Comparison of ENCODE assay signal across 20 cellular contexts in the genomic region with DNA sequence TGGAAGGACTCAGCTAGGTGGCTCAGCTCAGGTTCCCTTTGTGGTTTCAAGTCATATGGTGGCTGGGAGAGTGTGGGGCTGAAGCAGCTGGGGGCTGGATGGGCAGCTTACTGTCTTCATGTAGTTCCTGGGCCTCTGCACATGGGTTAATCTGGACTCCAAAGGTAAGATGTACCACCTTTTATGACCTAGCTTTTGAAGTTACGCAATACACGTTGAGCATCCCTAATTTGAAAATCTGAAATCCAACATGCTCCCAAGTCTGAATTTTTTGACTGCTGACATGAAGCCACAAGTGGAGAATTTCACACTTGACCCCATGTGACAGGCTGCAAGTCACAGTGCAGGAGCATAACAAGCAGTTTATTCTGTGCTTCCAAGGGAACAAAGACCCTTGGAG.
DNase-seq lines count a peak whose midpoint lies in the region; ATAC-seq, FAIRE-seq and TF ChIP-seq lines count a peak whose summit lies in the region.
"Had no signal": no experiment of that assay in that cellular context is flagged by ENCODE, and none has a peak within 500 bp of the region (broad histone marks: within the 10 kb centered on the region; RNA-seq: fewer than 3 reads in every experiment).

No MANE protein-coding gene starts in this region.

- intact Hi-C loops in HepG2 (cut with micrococcal nuclease; ENCODE audit: unreplicated experiment) = no loop called here
- intact Hi-C loops in right lobe of liver (cut with DNase I) = no loop called here
- intact Hi-C loops in K562 (cut with micrococcal nuclease) = no loop called here

- CTCF ChIA-PET in HepG2 (lab: Yijun Ruan, JAX; ENCODE audit: low intra/inter-chr PET ratio, low total read pairs) (no interaction called here), K562 (lab: Yijun Ruan, JAX; ENCODE audit: low intra/inter-chr PET ratio) (no interaction called here)

- H3K4me2 ChIP-seq in HepG2 (ENCODE audit: low read depth, low read length) = no peak overlapping the region
- H3K4me2 ChIP-seq in K562 (ENCODE audit: insufficient read depth, low read length) = no peak overlapping the region
- H3K4me2 ChIP-seq in neuronal stem cell (ENCODE audit: insufficient read depth, low read length, poor library complexity, severe bottlenecking) = no peak overlapping the region
- H3K4me2 ChIP-seq: A549; BLaER1 treated with 17β-estradiol and CSF1 and Interleukin-3, amounts not matched to agents 10 nM and 100 nM had no signal

- H3K9me1 ChIP-seq in K562 (ENCODE audit: control insufficient read depth, insufficient read depth, low read length) = no peaks in the 10 kb centered on the region

- H3K79me2 ChIP-seq in HepG2 (ENCODE audit: insufficient read depth, low read length) = no peaks in the 10 kb centered on the region
- H3K79me2 ChIP-seq in K562 (ENCODE audit: control insufficient read depth, insufficient read depth, low read length) = no peaks in the 10 kb centered on the region

- TF ChIP-seq EP300 in HepG2 (IDR thresholded peaks at IDR 0.05; ENCODE audit: low read depth in 2 of 2, low read length in 2 of 2) = no peak
- no peak for TF ChIP-seq EP300 in HepG2 (CRISPR knock-in tag; IDR thresholded peaks at IDR 0.05; ENCODE audit: borderline replicate concordance)
- no peak for TF ChIP-seq EP300 in K562 (IDR thresholded peaks at IDR 0.05; ENCODE audit: low read length)

- WGBS in HepG2 (ENCODE audit: low lambda C conversion rate) = 58% methylated on average over 2 of the region's 2 CpGs
- 69% methylated on average over 2 of the region's 2 CpGs for WGBS in right lobe of liver (ENCODE audit: insufficient coverage, low coverage, low lambda C conversion rate, missing lambda C conversion rate)
- 0% methylated on average over 2 of the region's 2 CpGs for whole genome bisulfite sequencing in K562 (ENCODE audit: insufficient coverage, low coverage, missing lambda C conversion rate)
- WGBS in neuronal stem cell (ENCODE audit: extremely low coverage in 2 of 2, insufficient read length in 2 of 2, insufficient replicate concordance in 1 of 2), 2 donors = no CpG with 5 or more reads among the region's 2 CpGs

- DNase-seq in HepG2 (ENCODE audit: low spot score) (no peak), right lobe of liver (no peak), K562 (ENCODE audit: extremely low read depth in 1 of 4, low spot score in 3 of 4) (no peak), neuronal stem cell (ENCODE audit: low spot score) (no peak), NCI-H146 (lab: John Stamatoyannopoulos, UW) (no peak)
- DNase-seq: AML-193; Caco-2; Calu3; CD4-positive, alpha-beta T cell; CD8-positive, alpha-beta T cell; DMS79 treated with DMSO at 0.1 percent for 48 hours; GF-D8 had no signal

- in situ Hi-C loops in HepG2 (cut with HindIII; ENCODE audit: extremely low pct_ligation_motif_present, low pct_unique_long_range_greater_than_20kb) = no loop called here
- in situ Hi-C loops in K562 (cut with MboI) = no loop called here

- no peak overlapping the region for H2BK120ac ChIP-seq in neuronal stem cell (ENCODE audit: low read depth, low read length)

- no peaks in the 10 kb centered on the region for H3K27me3 ChIP-seq in HepG2 (ENCODE audit: control insufficient read depth in 1 of 2, insufficient read depth in 2 of 2, low read length in 2 of 2)
- no peaks in the 10 kb centered on the region for H3K27me3 ChIP-seq in right lobe of liver
- no peaks in the 10 kb centered on the region for H3K27me3 ChIP-seq in K562 (ENCODE audit: control insufficient read depth in 2 of 2, insufficient read depth in 2 of 2, low read length in 2 of 2)
- no peaks in the 10 kb centered on the region for H3K27me3 ChIP-seq in neuronal stem cell (ENCODE audit: control insufficient read depth in 3 of 3, insufficient read depth in 3 of 3, low read depth in 1 of 3, low read length in 3 of 3)
- H3K27me3 ChIP-seq: BLaER1 treated with 17β-estradiol and CSF1 and Interleukin-3, amounts not matched to agents 10 nM and 100 nM had no signal

- no peak overlapping the region for H4K8ac ChIP-seq in neuronal stem cell (ENCODE audit: low read depth, low read length)

- H3K27ac ChIP-seq in HepG2 (ENCODE audit: extremely low read length, insufficient read depth, low read length) = no peak overlapping the region
- no peak overlapping the region for H3K27ac ChIP-seq in right lobe of liver
- no peak overlapping the region for H3K27ac ChIP-seq in K562 (ENCODE audit: extremely low read depth, low read depth, low read length)
- H3K27ac ChIP-seq in neuronal stem cell (replicated peaks; ENCODE audit: low read length) = no peak overlapping the region
- H3K27ac ChIP-seq: 22Rv1; A549; BLaER1 treated with 17β-estradiol and CSF1 and Interleukin-3, amounts not matched to agents 10 nM and 100 nM; C4-2B had no signal

- H2BK15ac ChIP-seq in neuronal stem cell (ENCODE audit: low read length) = no peak overlapping the region

- TF ChIP-seq POLR2A in HepG2 (IDR thresholded peaks at IDR 0.05; ENCODE audit: insufficient read depth in 1 of 2, low read depth in 2 of 2, low read length in 2 of 2) (no peak), right lobe of liver (IDR thresholded peaks at IDR 0.05) (no peak), K562 (conservative IDR thresholded peaks at IDR 0.05) (no peak)

- peak overlapping the region; percentile 11 for H3K18ac ChIP-seq in neuronal stem cell (ENCODE audit: low read length)

- ATAC-seq in HepG2 = no peak
- no peak for ATAC-seq in right lobe of liver
- no peak for ATAC-seq in K562
- no peak for ATAC-seq in GM18861 (IDR thresholded peaks at IDR 0.05; ENCODE audit: unreplicated experiment)
- ATAC-seq: A549; CD8-positive, alpha-beta T cell had no signal

- POLR2A ChIA-PET in HepG2 (lab: Yijun Ruan, JAX) (no interaction called here), K562 (lab: Yijun Ruan, JAX) (interaction anchor here (0.7 kb wide), 1 partner anchor 603 kb away, joined by 3 read pairs; no protein-coding TSS in a partner anchor)

- no peak overlapping the region for H2BK12ac ChIP-seq in neuronal stem cell (ENCODE audit: low read length)

- H2BK5ac ChIP-seq in neuronal stem cell (ENCODE audit: low read length) = no peak overlapping the region

- H3K23ac ChIP-seq in neuronal stem cell (ENCODE audit: low read depth, low read length, poor library complexity) = no peak overlapping the region

- H3K9ac ChIP-seq in HepG2 (ENCODE audit: insufficient read depth, low read depth, low read length) (no peak overlapping the region), K562 (ENCODE audit: insufficient read depth in 1 of 2, low read depth in 2 of 2, low read length in 2 of 2) (no peak overlapping the region), neuronal stem cell (ENCODE audit: low read depth, low read length, poor library complexity) (no peak overlapping the region)
- H3K9ac ChIP-seq: BLaER1 treated with 17β-estradiol and CSF1 and Interleukin-3, amounts not matched to agents 10 nM and 100 nM had no signal

- no peak overlapping the region for H3K4ac ChIP-seq in neuronal stem cell (ENCODE audit: low read length)

- no peaks in the 10 kb centered on the region for H3K79me1 ChIP-seq in neuronal stem cell (ENCODE audit: low read depth, low read length)

- no peak overlapping the region for H2AK5ac ChIP-seq in neuronal stem cell (ENCODE audit: low read depth, low read length)

- H3K9me3 ChIP-seq in HepG2 (ENCODE audit: low read length) (no peaks in the 10 kb centered on the region), right lobe of liver (no peaks in the 10 kb centered on the region), K562 (replicated peaks; ENCODE audit: control insufficient read depth, insufficient read depth, low read depth, low read length) (no peaks in the 10 kb centered on the region), neuronal stem cell (replicated peaks in 1 of 2; ENCODE audit: control insufficient read depth in 2 of 2, insufficient read depth in 1 of 2, low read depth in 1 of 2, low read length in 2 of 2) (peaks cover 0 to 6% of the 10 kb centered on the region in 2 donors)
- H3K9me3 ChIP-seq: A549, Caco-2 had no signal

- no peak for TF ChIP-seq CTCF in HepG2 (CRISPR knock-in tag; IDR thresholded peaks at IDR 0.05)
- TF ChIP-seq CTCF in right lobe of liver (IDR thresholded peaks at IDR 0.05) = no peak
- TF ChIP-seq CTCF in K562 (IDR thresholded peaks at IDR 0.05 in 2 of 3, conservative IDR thresholded peaks at IDR 0.05 in 1 of 3; ENCODE audit: insufficient read depth in 2 of 3, low read depth in 1 of 3, low read length in 3 of 3) = no peak

- H4K91ac ChIP-seq in neuronal stem cell (ENCODE audit: low read depth, low read length, poor library complexity) = no peak overlapping the region

- H3K4me1 ChIP-seq in HepG2 (ENCODE audit: insufficient read depth, low read length) = no peaks in the 10 kb centered on the region
- H3K4me1 ChIP-seq in right lobe of liver = no peaks in the 10 kb centered on the region
- H3K4me1 ChIP-seq in K562 (replicated peaks in 1 of 2; ENCODE audit: control insufficient read depth in 2 of 2, insufficient read depth in 2 of 2, low read length in 2 of 2) = no peaks in the 10 kb centered on the region
- no peaks in the 10 kb centered on the region for H3K4me1 ChIP-seq in neuronal stem cell (ENCODE audit: control insufficient read depth in 2 of 2, insufficient read depth in 1 of 2, low read depth in 1 of 2, low read length in 2 of 2)
- H3K4me1 ChIP-seq: A549; BLaER1 treated with 17β-estradiol and CSF1 and Interleukin-3, amounts not matched to agents 10 nM and 100 nM; Caco-2 had no signal

- no peak for FAIRE-seq in HepG2 (lab: Jason Lieb, UNC)
- FAIRE-seq in K562 (lab: Jason Lieb, UNC) = no peak
- FAIRE-seq: A549, D721Med, G401.6, GM12891 had no signal

- TF ChIP-seq RAD21 in HepG2 (CRISPR knock-in tag; IDR thresholded peaks at IDR 0.05) (no peak), K562 (CRISPR knock-in tag; conservative IDR thresholded peaks at IDR 0.05 in 1 of 2, IDR thresholded peaks at IDR 0.05 in 1 of 2) (no peak)

- H4K20me1 ChIP-seq in HepG2 (ENCODE audit: insufficient read depth, low read length) (no peaks in the 10 kb centered on the region), K562 (replicated peaks; ENCODE audit: control insufficient read depth, insufficient read depth, low read length) (no peaks in the 10 kb centered on the region)
- H4K20me1 ChIP-seq: BLaER1 treated with 17β-estradiol and CSF1 and Interleukin-3, amounts not matched to agents 10 nM and 100 nM had no signal

- no peak overlapping the region for H3K14ac ChIP-seq in neuronal stem cell (ENCODE audit: low read length)

- BruUV-seq in HepG2 (replicated peaks; lab: Mats Ljungman, UMichigan) = no TSS peak
- no TSS peak for BruUV-seq in K562 (replicated peaks; lab: Mats Ljungman, UMichigan)

- H3K36me3 ChIP-seq in HepG2 (replicated peaks in 1 of 2; ENCODE audit: control insufficient read depth in 1 of 2, insufficient read depth in 2 of 2, low read length in 2 of 2) (no peaks in the 10 kb centered on the region), right lobe of liver (no peaks in the 10 kb centered on the region), K562 (ENCODE audit: control insufficient read depth, insufficient read depth, low read length) (no peaks in the 10 kb centered on the region), neuronal stem cell (replicated peaks in 1 of 2; ENCODE audit: control insufficient read depth in 2 of 2, insufficient read depth in 2 of 2, low read length in 2 of 2) (no peaks in the 10 kb centered on the region)
- H3K36me3 ChIP-seq: BLaER1 treated with 17β-estradiol and CSF1 and Interleukin-3, amounts not matched to agents 10 nM and 100 nM had no signal

- H3K4me3 ChIP-seq in HepG2 (replicated peaks in 1 of 3; ENCODE audit: insufficient read depth in 1 of 3, low read depth in 2 of 3, low read length in 3 of 3) (no peak overlapping the region), right lobe of liver (no peak overlapping the region), K562 (no peak overlapping the region), neuronal stem cell (ENCODE audit: low read length in 2 of 2) (no peak overlapping the region)
- H3K4me3 ChIP-seq: A549; BLaER1 treated with 17β-estradiol and CSF1 and Interleukin-3, amounts not matched to agents 10 nM and 100 nM had no signal

- no peak overlapping the region for H2AFZ ChIP-seq in HepG2 (ENCODE audit: low read length)
- H2AFZ ChIP-seq in K562 (ENCODE audit: low read depth, low read length) = no peak overlapping the region
- no peak overlapping the region for H2AFZ ChIP-seq in neuronal stem cell (ENCODE audit: low read length)

Comparison
In these comparisons a context has a peak if more than half of its experiments do, and no peak if none do; other contexts are left out.
1. Of the 241 proteins assayed by ChIP-seq in both HepG2 and K562: peak only in HepG2: none; only in K562: none; in both: CEBPB; in neither: 239; mixed calls (peak in some experiments, not most) for 1.